ENCODE assay signal across 24 cellular contexts in the genomic region with DNA sequence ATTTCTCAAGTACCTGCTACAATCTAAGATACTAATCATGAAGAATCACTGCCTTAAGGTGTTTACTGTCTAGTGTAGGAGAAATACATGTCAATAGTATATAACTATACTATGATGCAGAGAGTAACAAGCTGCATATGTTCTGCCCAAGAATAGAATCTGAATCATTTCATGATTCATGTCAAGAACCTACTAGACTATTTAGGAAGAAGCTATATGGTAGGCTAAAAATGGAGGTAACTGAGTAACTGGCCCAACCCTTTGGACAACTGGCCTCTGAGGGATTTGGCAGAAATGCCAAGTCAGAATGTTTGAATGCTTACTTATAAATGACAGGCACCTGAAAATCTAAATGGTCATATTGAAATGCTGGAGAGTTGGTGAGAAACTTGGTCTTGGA. TPM values are rescaled to one million over a fixed set of nuclear protein-coding genes. Genes with fewer than 3 reads are reported as not detected.
"Had no signal": no experiment of that assay in that cellular context is flagged by ENCODE, and none has a peak within 500 bp of the region (broad histone marks: within the 10 kb centered on the region; RNA-seq: fewer than 3 reads in every experiment).

No MANE protein-coding gene starts in this region.

- H3K4me3 ChIP-seq: colonic mucosa, gastroesophageal sphincter, heart left ventricle, hepatocyte, lung, neural progenitor cell, right lobe of liver, smooth muscle cell, thyroid gland had no signal

- H3K9me3 ChIP-seq: colonic mucosa, gastroesophageal sphincter, heart left ventricle, right lobe of liver, thyroid gland had no signal

- H3K27ac ChIP-seq: colonic mucosa, gastroesophageal sphincter, heart left ventricle, hepatocyte, neural progenitor cell, parathyroid adenoma, right lobe of liver, thyroid gland had no signal

- H3K27me3 ChIP-seq: colonic mucosa, gastroesophageal sphincter, neural progenitor cell, right lobe of liver, thyroid gland had no signal

- H3K4me1 ChIP-seq: colonic mucosa, parathyroid adenoma, right lobe of liver had no signal

- DNase-seq: colonic mucosa; effector CD8-positive, alpha-beta T cell; endodermal cell; erythroblast; heart left ventricle; kidney; mesenchymal stem cell; naive thymus-derived CD4-positive, alpha-beta T cell; right lobe of liver; stimulated activated CD4-positive, alpha-beta T cell treated with anti-CD3 and anti-CD28 coated beads, Interleukin-12 subunit alpha, Interleukin-12 subunit beta, amount 100 ng/mL, for 4 hours; stimulated activated CD4-positive, alpha-beta T cell treated with anti-CD3 and anti-CD28 coated beads, Interleukin-1b, Interleukin-23, amount 100 ng/mL, for 48 hours; stimulated activated CD4-positive, alpha-beta T cell treated with anti-CD3 and anti-CD28 coated beads, Interleukin-4, amount 100 ng/mL, for 1 hour; stimulated activated CD8-positive, alpha-beta memory T cell treated with anti-CD3 and anti-CD28 coated beads, Interleukin-4, amount 100 ng/mL, for 48 hours; stimulated activated naive CD4-positive, alpha-beta T cell; stimulated activated naive CD8-positive, alpha-beta T cell treated with anti-CD3 and anti-CD28 coated beads, Interleukin-15, amount 100 ng/mL, for 72 hours; thyroid gland; trophoblast cell had no signal

- ATAC-seq: gastroesophageal sphincter; heart left ventricle; left lobe of liver; naive thymus-derived CD4-positive, alpha-beta T cell; right lobe of liver; stimulated activated naive CD8-positive, alpha-beta T cell treated with anti-CD3 and anti-CD28 coated beads, Interleukin-15, amount 100 ng/mL, for 72 hours had no signal

- H3K36me3 ChIP-seq: colonic mucosa, gastroesophageal sphincter, heart left ventricle, neural progenitor cell, right lobe of liver, thyroid gland had no signal

RNA-seq across cellular contexts. Expression of a gene that starts 59.9 kb away (rescaled TPM):
- total RNA-seq: hepatocyte, smooth muscle cell had no signal
- polyA plus RNA-seq: hepatocyte; naive thymus-derived CD4-positive, alpha-beta T cell had no signal
